Comparison of ENCODE assay signal across 8 cellular contexts in genomic region chr9:136842380-136842948, GRCh38. TPM values are rescaled to one million over a fixed set of nuclear protein-coding genes. Genes with fewer than 3 reads are reported as not detected.
DNase-seq lines count a peak whose midpoint lies in the region; ATAC-seq and TF ChIP-seq lines count a peak whose summit lies in the region.
"Not testable (repeated sequence)": the region's sequence is repeated elsewhere in the genome, so short reads cannot be mapped to it uniquely, and the experiment has no call there.

TSS of gene AJM1 (plus strand) at chr9:136842478. CDS start at chr9:136844415, 1,937 bp downstream.

- H3K27ac ChIP-seq in coronary artery: peak within 1 kb of the TSS in 1 of 2 donors; percentile 77

- H3K4me3 ChIP-seq in BE2C (ENCODE audit: low read depth, low read length): peak within 1 kb of the TSS; percentile 51
- peak within 1 kb of the TSS; percentile 72 for H3K4me3 ChIP-seq in coronary artery

- H3K27me3 ChIP-seq in BE2C: not testable (repeated sequence)

- peaks cover 38% of the 10 kb centered on the region for H3K4me1 ChIP-seq in BE2C

- H3K36me3 ChIP-seq in BE2C: peaks cover 27% of the 10 kb centered on the region

- ATAC-seq in GM19372 (IDR thresholded peaks at IDR 0.05; ENCODE audit: low read depth, unreplicated experiment): peak; percentile 57
- ATAC-seq in HG03520 (IDR thresholded peaks at IDR 0.05; ENCODE audit: unreplicated experiment): peak; percentile 65
- ATAC-seq in left lobe of liver: peak; percentile 58

- peak; percentile 84 for TF ChIP-seq CTCF in BE2C (IDR thresholded peaks at IDR 0.05; ENCODE audit: low read depth, low read length)
- TF ChIP-seq CTCF in coronary artery (IDR thresholded peaks at IDR 0.05): peak; percentile 87

- DNase-seq in BE2C (peak; percentile 86), NCI-H748 treated with DMSO at 0.1 percent for 48 hours (lab: John Stamatoyannopoulos, UW) (peak; percentile 33), coronary artery (ENCODE audit: low spot score) (peak; percentile 88), left lobe of liver (ENCODE audit: low spot score) (peak; percentile 72)
- DNase-seq in activated CD4-positive, alpha-beta T cell treated with anti-CD3 and anti-CD28 coated beads, Interleukin-2, amount 50 U/mL, for 24 hours (ENCODE audit: low read depth in 1 of 2, low spot score in 1 of 2): peak; percentile 66 to 72
- peak; percentile 43 to 73 (median 56) for DNase-seq in stimulated activated CD4-positive, alpha-beta T cell treated with anti-CD3 and anti-CD28 coated beads, Interleukin-1b, Interleukin-23, amount 100 ng/mL, for 24 hours (ENCODE audit: low read depth in 4 of 4, low spot score in 1 of 4)

- not testable (repeated sequence) for H3K9me3 ChIP-seq in BE2C

RNA-seq across cellular contexts. Expression of gene AJM1, which starts in this region (rescaled TPM):
- 37.9 TPM for polyA plus RNA-seq in BE2C (2012; ENCODE audit: insufficient read depth, insufficient read length, low read depth)
- total RNA-seq in left lobe of liver: 4.1 TPM

Comparison
In these comparisons a context has a peak if more than half of its experiments do, and no peak if none do; other contexts are left out.
1. DNase-seq: peak in every context shown above with its lines; median percentile 88 in coronary artery; 86 in BE2C; 72 in left lobe of liver; 69 in activated CD4-positive, alpha-beta T cell treated with anti-CD3 and anti-CD28 coated beads, Interleukin-2, amount 50 U/mL, for 24 hours; 56 in stimulated activated CD4-positive, alpha-beta T cell treated with anti-CD3 and anti-CD28 coated beads, Interleukin-1b, Interleukin-23, amount 100 ng/mL, for 24 hours; 33 in NCI-H748 treated with DMSO at 0.1 percent for 48 hours.